In genomic region chr11:70568504-70569172, GRCh38 we compare ENCODE assay signal across 9 cellular contexts.
DNase-seq lines count a peak whose midpoint lies in the region; ATAC-seq and TF ChIP-seq lines count a peak whose summit lies in the region.
"Had no signal": no experiment of that assay in that cellular context is flagged by ENCODE, and none has a peak within 500 bp of the region (broad histone marks: within the 10 kb centered on the region; RNA-seq: fewer than 3 reads in every experiment).

No MANE protein-coding gene starts in this region.

- TF ChIP-seq CTCF in 22Rv1 (IDR thresholded peaks at IDR 0.05) = no peak; the same call in none of the 2 replicates

- peak overlapping the region; percentile 65 for H3K27ac ChIP-seq in 22Rv1
- peak overlapping the region; percentile 15 for H3K27ac ChIP-seq in epithelial cell of prostate

- ATAC-seq in GM21529 (IDR thresholded peaks at IDR 0.05; ENCODE audit: unreplicated experiment) (no peak), GM21576 (IDR thresholded peaks at IDR 0.05; ENCODE audit: unreplicated experiment) (no peak)

- DNase-seq in NCI-H2227 treated with DMSO at 0.1 percent for 48 hours (lab: John Stamatoyannopoulos, UW) = peak; percentile 53
- DNase-seq in epithelial cell of prostate (ENCODE audit: low read depth, low spot score) = no peak
- DNase-seq in myocyte (ENCODE audit: low read depth) = peak; percentile 47
- no peak for DNase-seq in GM19238 (ENCODE audit: insufficient read length, low spot score)
- DNase-seq in retina = no peak
- DNase-seq: CD4-positive, CD25-positive, alpha-beta regulatory T cell had no signal

Comparison
In these comparisons a context has a peak if more than half of its experiments do, and no peak if none do; other contexts are left out.
1. DNase-seq: peak in NCI-H2227 treated with DMSO at 0.1 percent for 48 hours (single experiment) and myocyte (single experiment); none in epithelial cell of prostate (single experiment), GM19238 (single experiment) and retina (single experiment).